8 cellular contexts compared by ENCODE assay signal in the genomic region with DNA sequence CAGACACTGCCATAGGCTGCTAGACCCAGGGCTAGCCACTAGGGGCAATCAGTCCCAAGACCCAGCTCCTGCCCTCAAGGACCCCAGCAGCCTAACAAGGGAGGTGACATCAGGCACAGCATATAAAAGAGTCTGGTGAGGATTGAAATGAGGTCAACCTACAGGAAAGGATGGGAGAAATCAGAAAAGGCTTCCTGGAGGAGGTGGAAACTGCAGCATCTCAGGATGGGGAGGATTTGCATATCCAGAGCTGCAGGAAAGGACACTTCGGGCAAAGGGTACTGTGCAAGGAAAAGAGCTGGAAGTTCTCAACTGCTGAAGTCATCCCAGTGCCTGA. TPM values are rescaled to one million over a fixed set of nuclear protein-coding genes. Genes with fewer than 3 reads are reported as not detected.
DNase-seq lines count a peak whose midpoint lies in the region; ATAC-seq and TF ChIP-seq lines count a peak whose summit lies in the region.

No MANE protein-coding gene starts in this region.

- peaks cover 7% of the 10 kb centered on the region for H3K27me3 Mint-ChIP-seq in glutamatergic neuron (ENCODE audit: unreplicated experiment)
- peaks cover 11 to 15% of the 10 kb centered on the region in 2 donors for H3K27me3 Mint-ChIP-seq in stimulated activated naive B cell treated with anti-CD40 and anti-IgM and Interleukin-4, amounts not matched to agents 10 μg/mL and 1 μg/mL and 100 μg/mL, for 72 hours

- no peaks in the 10 kb centered on the region for H3K27me3 ChIP-seq in AG04450 (ENCODE audit: control insufficient read depth, insufficient read depth, low read length)

- H3K27ac Mint-ChIP-seq in glutamatergic neuron (ENCODE audit: unreplicated experiment) = no peak overlapping the region
- H3K27ac Mint-ChIP-seq in stimulated activated naive B cell treated with anti-CD40 and anti-IgM and Interleukin-4, amounts not matched to agents 10 μg/mL and 1 μg/mL and 100 μg/mL, for 72 hours = peak overlapping the region; percentile 42

- H3K9me3 ChIP-seq in AG04450 (ENCODE audit: control insufficient read depth, insufficient read depth, low read length) = no peaks in the 10 kb centered on the region; the same call in 1 of the 2 replicates

- POLR2A ChIA-PET in AG04450 (lab: Yijun Ruan, JAX) = interaction anchor here (0.6 kb wide), 2 partner anchors 35 to 50 kb away, joined by 8 read pairs; no protein-coding TSS in a partner anchor
- POLR2A ChIA-PET in GM10248 (lab: Yijun Ruan, JAX) = no interaction called here

- no peaks in the 10 kb centered on the region for H3K36me3 Mint-ChIP-seq in glutamatergic neuron (ENCODE audit: unreplicated experiment)
- H3K36me3 Mint-ChIP-seq in stimulated activated naive B cell treated with anti-CD40 and anti-IgM and Interleukin-4, amounts not matched to agents 10 μg/mL and 1 μg/mL and 100 μg/mL, for 72 hours = peaks cover 7 to 19% of the 10 kb centered on the region in 2 donors

- H3K9me3 Mint-ChIP-seq in glutamatergic neuron (ENCODE audit: unreplicated experiment) = peaks cover 11% of the 10 kb centered on the region
- H3K9me3 Mint-ChIP-seq in stimulated activated naive B cell treated with anti-CD40 and anti-IgM and Interleukin-4, amounts not matched to agents 10 μg/mL and 1 μg/mL and 100 μg/mL, for 72 hours = no peaks in the 10 kb centered on the region

- H3K4me1 Mint-ChIP-seq in glutamatergic neuron (ENCODE audit: low read depth, unreplicated experiment) = peaks cover 16% of the 10 kb centered on the region
- H3K4me1 Mint-ChIP-seq in stimulated activated naive B cell treated with anti-CD40 and anti-IgM and Interleukin-4, amounts not matched to agents 10 μg/mL and 1 μg/mL and 100 μg/mL, for 72 hours = peaks cover 22 to 44% of the 10 kb centered on the region in 2 donors

- CTCF ChIA-PET in AG04450 (lab: Charles Lee) (interaction anchor here (0.7 to 4.5 kb wide), 12 partner anchors 8 to 214 kb away, joined by 3 to 48 read pairs (median 4); a partner anchor contains a TSS), GM10248 (lab: Yijun Ruan, JAX) (interaction anchor here (0.7 to 6.7 kb wide), 13 partner anchors 8 to 275 kb away, joined by 3 to 66 read pairs (median 5); a partner anchor contains a TSS)

- DNase-seq in AG04450 (ENCODE audit: low read depth, low spot score) (no peak), GM10248 (ENCODE audit: extremely low spot score) (peak; percentile 74), NAMALWA (ENCODE audit: low spot score) (peak; percentile 85), glutamatergic neuron (peak; percentile 67)
- peak; percentile 35 for DNase-seq in activated CD4-positive, alpha-beta T cell treated with anti-CD3 and anti-CD28 coated beads, Interleukin-2, amount 50 U/mL, for 1 hour
- no peak for DNase-seq in stimulated activated naive B cell treated with anti-CD40 and anti-IgM and Interleukin-4, amounts not matched to agents 10 μg/mL and 1 μg/mL and 100 μg/mL, for 72 hours
- DNase-seq in effector CD8-positive, alpha-beta T cell (lab: John Stamatoyannopoulos, UW) = no peak

- no peak overlapping the region for H3K27ac ChIP-seq in AG04450 (ENCODE audit: low read depth, low read length)

- no peak overlapping the region for H3K4me3 ChIP-seq in AG04450 (ENCODE audit: low read depth, low read length)

- TF ChIP-seq CTCF in AG04450 (IDR thresholded peaks at IDR 0.05; ENCODE audit: low read depth, low read length) (peak; percentile 66), GM10248 (IDR thresholded peaks at IDR 0.05; ENCODE audit: control extremely low read depth, extremely low read depth, low read depth, missing control alignments) (peak; percentile 39), glutamatergic neuron (IDR thresholded peaks at IDR 0.05; ENCODE audit: partially characterized antibody, unreplicated experiment) (peak; percentile 70)

- H3K4me3 Mint-ChIP-seq in glutamatergic neuron (ENCODE audit: unreplicated experiment) = no peak overlapping the region
- no peak overlapping the region for H3K4me3 Mint-ChIP-seq in stimulated activated naive B cell treated with anti-CD40 and anti-IgM and Interleukin-4, amounts not matched to agents 10 μg/mL and 1 μg/mL and 100 μg/mL, for 72 hours

- ATAC-seq in stimulated activated naive B cell treated with anti-CD40 and anti-IgM and Interleukin-4, amounts not matched to agents 10 μg/mL and 1 μg/mL and 100 μg/mL, for 72 hours (replicated peaks) = peak; percentile 16 to 20
- no peak for ATAC-seq in GM19452 (IDR thresholded peaks at IDR 0.05; ENCODE audit: unreplicated experiment)

RNA-seq across cellular contexts. Expression of a gene that starts 2.9 kb away (rescaled TPM):
- 38.6 and 44.4 TPM in 2 replicates for polyA plus RNA-seq in AG04450 (2011; rRNA removed)
- 46.5 and 67.4 TPM in 2 replicates for polyA minus RNA-seq in AG04450 (2011; rRNA and poly(A)+ RNA removed)
- 119 TPM for total RNA-seq in glutamatergic neuron (ENCODE audit: unreplicated experiment)

RNA-seq across cellular contexts. Expression of a gene that starts 6.6 kb away (rescaled TPM):
- polyA plus RNA-seq in AG04450 (2011; rRNA removed) = 15.3 and 19.7 TPM in 2 replicates
- polyA minus RNA-seq in AG04450 (2011; rRNA and poly(A)+ RNA removed) = 11.9 and 13.0 TPM in 2 replicates
- 2.2 TPM for total RNA-seq in glutamatergic neuron (ENCODE audit: unreplicated experiment)

RNA-seq across cellular contexts. Expression of a gene that starts 35.2 kb away (rescaled TPM):
- polyA plus RNA-seq in AG04450 (2011; rRNA removed) = 47.3 and 48.1 TPM in 2 replicates
- polyA minus RNA-seq in AG04450 (2011; rRNA and poly(A)+ RNA removed) = 27.1 and 32.5 TPM in 2 replicates
- 12.6 TPM for total RNA-seq in glutamatergic neuron (ENCODE audit: unreplicated experiment)

Comparison
In these comparisons a context has a peak if more than half of its experiments do, and no peak if none do; other contexts are left out.
1. DNase-seq: peak in GM10248 (single experiment), NAMALWA (single experiment), activated CD4-positive, alpha-beta T cell treated with anti-CD3 and anti-CD28 coated beads, Interleukin-2, amount 50 U/mL, for 1 hour (single experiment) and glutamatergic neuron (single experiment); none in AG04450 (single experiment), stimulated activated naive B cell treated with anti-CD40 and anti-IgM and Interleukin-4, amounts not matched to agents 10 μg/mL and 1 μg/mL and 100 μg/mL, for 72 hours (single experiment) and effector CD8-positive, alpha-beta T cell (single experiment).
2. Peak in every context shown above with its lines, with median percentiles within 50 percentile points of each other: CTCF ChIP-seq.